ENCODE assay signal across 24 cellular contexts in genomic region chr15:84572231-84572630, GRCh38. TPM values are rescaled to one million over a fixed set of nuclear protein-coding genes. Genes with fewer than 3 reads are reported as not detected.
DNase-seq lines count a peak whose midpoint lies in the region; ATAC-seq and TF ChIP-seq lines count a peak whose summit lies in the region.
"Had no signal": no experiment of that assay in that cellular context is flagged by ENCODE, and none has a peak within 500 bp of the region (broad histone marks: within the 10 kb centered on the region; RNA-seq: fewer than 3 reads in every experiment).

No MANE protein-coding gene starts in this region.

- H3K27me3 Mint-ChIP-seq in T-helper 1 cell treated with Interleukin-12 subunit alpha and Interleukin-12 subunit beta and Interleukin-4 antibody, amounts not matched to agents 30 μg/mL and 1 μg/mL, for 36 hours (ENCODE audit: low read depth) = peaks cover 14% of the 10 kb centered on the region
- H3K27me3 Mint-ChIP-seq in T-cell (no peaks in the 10 kb centered on the region), chondrocyte (ENCODE audit: low read depth) (no peaks in the 10 kb centered on the region)
- H3K27me3 Mint-ChIP-seq in activated naive CD8-positive, alpha-beta T cell treated with anti-CD3 and anti-CD28 coated beads, Interleukin-2, amount 50 U/mL, for 24 hours = no peaks in the 10 kb centered on the region

- peaks cover 2% of the 10 kb centered on the region for H3K36me3 Mint-ChIP-seq in T-helper 1 cell treated with Interleukin-12 subunit alpha and Interleukin-12 subunit beta and Interleukin-4 antibody, amounts not matched to agents 30 μg/mL and 1 μg/mL, for 36 hours (ENCODE audit: low read depth)
- H3K36me3 Mint-ChIP-seq in T-cell = no peaks in the 10 kb centered on the region
- H3K36me3 Mint-ChIP-seq in activated naive CD8-positive, alpha-beta T cell treated with anti-CD3 and anti-CD28 coated beads, Interleukin-2, amount 50 U/mL, for 24 hours (ENCODE audit: low read depth) = no peaks in the 10 kb centered on the region
- no peaks in the 10 kb centered on the region for H3K36me3 Mint-ChIP-seq in chondrocyte (ENCODE audit: low read depth)

- CTCF ChIA-PET in T-cell (lab: Charles Lee) = interaction anchor here (0.6 to 2.4 kb wide), 4 partner anchors 15 to 432 kb away, joined by 3 to 6 read pairs (median 4); partner anchors contain the start of gene WDR73 (in 1 of the 2)

- POLR2A ChIA-PET in T-cell (lab: Charles Lee) = interaction anchor here (0.6 to 0.7 kb wide), 2 partner anchors 154 to 730 kb away, joined by 3 to 10 read pairs; no protein-coding TSS in a partner anchor

- no peak for TF ChIP-seq CTCF in chondrocyte (IDR thresholded peaks at IDR 0.05)

- peaks cover 10% of the 10 kb centered on the region for H3K4me1 Mint-ChIP-seq in T-helper 1 cell treated with Interleukin-12 subunit alpha and Interleukin-12 subunit beta and Interleukin-4 antibody, amounts not matched to agents 30 μg/mL and 1 μg/mL, for 36 hours (ENCODE audit: low read depth)
- H3K4me1 Mint-ChIP-seq in T-cell = peaks cover 6 to 13% (median 11%) of the 10 kb centered on the region in 3 donors
- H3K4me1 Mint-ChIP-seq in activated naive CD8-positive, alpha-beta T cell treated with anti-CD3 and anti-CD28 coated beads, Interleukin-2, amount 50 U/mL, for 24 hours = peaks cover 8% of the 10 kb centered on the region
- H3K4me1 Mint-ChIP-seq in chondrocyte (ENCODE audit: low read depth) = peaks cover 29% of the 10 kb centered on the region

- peak overlapping the region; percentile 49 for H3K27ac Mint-ChIP-seq in T-helper 1 cell treated with Interleukin-12 subunit alpha and Interleukin-12 subunit beta and Interleukin-4 antibody, amounts not matched to agents 30 μg/mL and 1 μg/mL, for 36 hours
- H3K27ac Mint-ChIP-seq in T-cell (peak overlapping the region; percentile 37 to 64), chondrocyte (ENCODE audit: unreplicated experiment) (no peak overlapping the region)
- H3K27ac Mint-ChIP-seq in activated naive CD8-positive, alpha-beta T cell treated with anti-CD3 and anti-CD28 coated beads, Interleukin-2, amount 50 U/mL, for 24 hours = no peak overlapping the region
- H3K27ac Mint-ChIP-seq: activated CD4-positive, alpha-beta T cell treated with anti-CD3 and anti-CD28 coated beads, Interleukin-2, amount 10 ng/mL, durations not matched to agents 24 days and 14 days; progenitor cell of endocrine pancreas; T-helper 2 cell treated with Interferon-gamma antibody and Interleukin-4, amounts not matched to agents 5 μg/mL and 100 μg/mL, for 36 hours had no signal

- ATAC-seq in T-cell (replicated peaks in 1 of 4) = no peak
- no peak for ATAC-seq in activated naive CD8-positive, alpha-beta T cell treated with anti-CD3 and anti-CD28 coated beads, Interleukin-2, amount 50 U/mL, for 24 hours
- ATAC-seq: left lung; SK-N-SH treated with all-trans-retinoic acid at 6 μM for 48 hours; stimulated activated naive CD8-positive, alpha-beta T cell treated with anti-CD3 and anti-CD28 coated beads, Interleukin-15, Interleukin-2, amounts not matched to agents 100 U/mL and 50 U/mL, for 24 hours had no signal

- DNase-seq in T-helper 1 cell (no peak), T-cell (no peak), islet precursor cell (peak; percentile 60), HuH-7 (ENCODE audit: low spot score) (no peak), NCI-H774 (lab: John Stamatoyannopoulos, UW) (no peak), chondrocyte (ENCODE audit: low spot score) (no peak)
- DNase-seq in activated naive CD8-positive, alpha-beta T cell treated with anti-CD3 and anti-CD28 coated beads, Interleukin-2, amount 50 U/mL, for 24 hours = no peak
- DNase-seq: activated CD4-positive, alpha-beta T cell treated with anti-CD3 and anti-CD28 coated beads, Interleukin-2, amount 10 ng/mL, durations not matched to agents 24 days and 14 days; activated naive CD4-positive, alpha-beta T cell; activated T-cell treated with anti-CD3 and anti-CD28 coated beads, Interleukin-2, amount 50 U/mL, for 48 hours; amygdala; DMS53; effector memory CD4-positive, alpha-beta T cell; GF-D8; KBM-7; left lung; NCI-H1417 treated with DMSO at 0.1 percent for 48 hours; NCI-H2081 treated with DMSO at 0.1 percent for 48 hours; stimulated activated naive CD8-positive, alpha-beta T cell treated with anti-CD3 and anti-CD28 coated beads, Interleukin-15, Interleukin-2, amounts not matched to agents 100 U/mL and 50 U/mL, for 24 hours; testis had no signal

- no peaks in the 10 kb centered on the region for H3K9me3 Mint-ChIP-seq in T-helper 1 cell treated with Interleukin-12 subunit alpha and Interleukin-12 subunit beta and Interleukin-4 antibody, amounts not matched to agents 30 μg/mL and 1 μg/mL, for 36 hours
- H3K9me3 Mint-ChIP-seq in T-cell (no peaks in the 10 kb centered on the region), chondrocyte (ENCODE audit: low read depth) (no peaks in the 10 kb centered on the region)
- H3K9me3 Mint-ChIP-seq in activated naive CD8-positive, alpha-beta T cell treated with anti-CD3 and anti-CD28 coated beads, Interleukin-2, amount 50 U/mL, for 24 hours = no peaks in the 10 kb centered on the region
- H3K9me3 Mint-ChIP-seq: activated CD4-positive, alpha-beta T cell treated with anti-CD3 and anti-CD28 coated beads, Interleukin-2, amount 10 ng/mL, durations not matched to agents 24 days and 14 days; T-helper 2 cell treated with Interferon-gamma antibody and Interleukin-4, amounts not matched to agents 5 μg/mL and 100 μg/mL, for 36 hours had no signal

- H3K4me3 Mint-ChIP-seq in T-helper 1 cell treated with Interleukin-12 subunit alpha and Interleukin-12 subunit beta and Interleukin-4 antibody, amounts not matched to agents 30 μg/mL and 1 μg/mL, for 36 hours = no peak overlapping the region
- H3K4me3 Mint-ChIP-seq in T-cell (no peak overlapping the region), chondrocyte (ENCODE audit: unreplicated experiment) (no peak overlapping the region)
- no peak overlapping the region for H3K4me3 Mint-ChIP-seq in activated naive CD8-positive, alpha-beta T cell treated with anti-CD3 and anti-CD28 coated beads, Interleukin-2, amount 50 U/mL, for 24 hours
- H3K4me3 Mint-ChIP-seq: activated CD4-positive, alpha-beta T cell treated with anti-CD3 and anti-CD28 coated beads, Interleukin-2, amount 10 ng/mL, durations not matched to agents 24 days and 14 days; T-helper 2 cell treated with Interferon-gamma antibody and Interleukin-4, amounts not matched to agents 5 μg/mL and 100 μg/mL, for 36 hours had no signal

RNA-seq across cellular contexts. Expression of gene ZSCAN2, which starts 28.6 kb away (rescaled TPM):
- total RNA-seq in T-cell (10 to 100 TPM in 3 of 5 donors, 1 to 10 TPM in 2; 7.6 to 15.5 (median 12.5) TPM), chondrocyte (8.8 to 11.9 TPM (median 10.5 TPM) in 3 replicates)

Comparison
In these comparisons a context has a peak if more than half of its experiments do, and no peak if none do; other contexts are left out.
1. H3K27ac Mint-ChIP-seq: peak in T-helper 1 cell treated with Interleukin-12 subunit alpha and Interleukin-12 subunit beta and Interleukin-4 antibody, amounts not matched to agents 30 μg/mL and 1 μg/mL, for 36 hours (single experiment) and T-cell (2 of 2); none in activated naive CD8-positive, alpha-beta T cell treated with anti-CD3 and anti-CD28 coated beads, Interleukin-2, amount 50 U/mL, for 24 hours (single experiment) and chondrocyte (single experiment).